In the genomic region with DNA sequence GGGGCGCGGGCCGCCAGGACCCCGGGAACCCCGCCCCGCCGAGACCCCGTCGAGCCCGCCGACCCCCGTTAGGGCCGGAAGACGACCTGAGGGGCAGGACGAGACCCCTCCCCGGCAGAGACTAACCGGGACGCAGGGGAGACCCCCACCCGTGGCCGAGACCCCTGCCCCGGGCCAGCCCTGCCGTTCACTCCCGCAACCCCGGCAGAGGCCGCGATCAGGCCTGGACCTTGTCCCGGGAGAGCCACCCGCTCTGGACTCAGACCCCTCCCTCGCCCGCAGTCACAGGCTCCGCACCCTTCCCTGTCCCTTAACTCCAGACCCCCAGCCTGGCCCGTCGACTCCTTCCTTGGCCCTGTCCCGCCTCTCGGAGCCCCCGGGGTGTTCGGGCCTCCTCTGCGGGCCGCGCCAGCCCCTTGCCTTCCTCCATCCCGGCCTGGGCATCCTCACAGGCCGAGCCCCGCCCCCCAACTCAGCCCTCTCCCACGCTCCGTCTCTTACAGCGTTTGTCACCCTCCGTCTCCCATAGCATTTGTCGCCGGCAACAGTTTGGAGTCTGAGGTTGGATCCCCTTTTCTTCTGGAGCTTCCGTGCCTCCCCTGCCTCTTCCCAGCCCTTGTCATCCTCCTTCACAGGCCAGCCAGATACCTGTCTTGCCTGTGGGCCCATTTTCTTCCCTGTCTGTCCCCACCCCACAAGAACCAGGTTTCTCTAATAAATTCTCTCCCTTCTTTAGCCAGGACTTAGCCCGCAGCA, we compare ENCODE assay signal across 8 cellular contexts. TPM values are rescaled to one million over a fixed set of nuclear protein-coding genes. Genes with fewer than 3 reads are reported as not detected.
A peak's percentile ranks its signal among the peaks of the same experiment; 100 is the strongest.
DNase-seq lines count a peak whose midpoint lies in the region; TF ChIP-seq lines count a peak whose summit lies in the region.

No MANE protein-coding gene starts in this region.

- H3K4me2 ChIP-seq in SU-DHL-6 (ENCODE audit: low read depth, low read length, poor library complexity, severe bottlenecking), result peak overlapping the region; percentile 85

- peak overlapping the region; percentile 64 for H2AFZ ChIP-seq in SU-DHL-6 (ENCODE audit: low read depth, low read length, severe bottlenecking)

- peaks cover 32 to 52% of the 10 kb centered on the region in 2 experiments for H3K4me1 ChIP-seq in neutrophil (ENCODE audit: control insufficient read depth in 1 of 2, insufficient read depth in 1 of 2, low read depth in 1 of 2, low read length in 1 of 2)

- H3K9me2 ChIP-seq in SU-DHL-6 (replicated peaks; ENCODE audit: insufficient read depth, low read length), result no peaks in the 10 kb centered on the region

- peak overlapping the region; percentile 74 for H3K9ac ChIP-seq in SU-DHL-6 (ENCODE audit: low read length)

- no peaks in the 10 kb centered on the region for H3K36me3 ChIP-seq in SU-DHL-6 (ENCODE audit: low read length)
- H3K36me3 ChIP-seq in neutrophil, result no peaks in the 10 kb centered on the region

- H3K27ac ChIP-seq in SU-DHL-6 (ENCODE audit: low read depth, low read length), result no peak overlapping the region
- peak overlapping the region; percentile 23 for H3K27ac ChIP-seq in neutrophil

- TF ChIP-seq CTCF in SU-DHL-6 (IDR thresholded peaks at IDR 0.05; ENCODE audit: insufficient read depth, low read length, poor library complexity, severe bottlenecking) (no peak), epithelial cell of proximal tubule (conservative IDR thresholded peaks at IDR 0.05; ENCODE audit: low read depth, low read length) (no peak), neutrophil (IDR thresholded peaks at IDR 0.05) (no peak)

- no peaks in the 10 kb centered on the region for H4K20me1 ChIP-seq in SU-DHL-6 (ENCODE audit: low read depth, low read length)

- DNase-seq in NCI-H345 (lab: John Stamatoyannopoulos, UW) (peak; percentile 36), NCI-H345 treated with DMSO at 0.1 percent for 48 hours (lab: John Stamatoyannopoulos, UW; ENCODE audit: unreplicated experiment) (no peak), epithelial cell of proximal tubule (ENCODE audit: low read depth) (no peak), NCI-H1092 (lab: John Stamatoyannopoulos, UW) (no peak), NCI-H2227 (lab: John Stamatoyannopoulos, UW; ENCODE audit: unreplicated experiment) (no peak), GOT3 (lab: John Stamatoyannopoulos, UW) (no peak)

- no peaks in the 10 kb centered on the region for H3F3A ChIP-seq in SU-DHL-6 (ENCODE audit: insufficient read depth)

- peak overlapping the region; percentile 81 for H3K4me3 ChIP-seq in SU-DHL-6 (ENCODE audit: insufficient read depth, low read length, poor library complexity, severe bottlenecking)
- H3K4me3 ChIP-seq in epithelial cell of proximal tubule (ENCODE audit: low read depth, low read length), result peak overlapping the region; percentile 86
- H3K4me3 ChIP-seq in neutrophil (ENCODE audit: low read depth in 1 of 2, low read length in 1 of 2), result peak overlapping the region; percentile 70 to 72

- H3K9me3 ChIP-seq in SU-DHL-6 (ENCODE audit: insufficient read depth, low read length), result no peaks in the 10 kb centered on the region
- H3K9me3 ChIP-seq in neutrophil, result no peaks in the 10 kb centered on the region

- no peaks in the 10 kb centered on the region for H3K79me2 ChIP-seq in SU-DHL-6 (ENCODE audit: insufficient read depth, low read length)

- H3K27me3 ChIP-seq in SU-DHL-6 (ENCODE audit: low read length), result no peaks in the 10 kb centered on the region
- H3K27me3 ChIP-seq in neutrophil, result peaks cover 19% of the 10 kb centered on the region

RNA-seq across cellular contexts. Expression of a gene that starts 0.6 kb away (rescaled TPM):
- total RNA-seq in epithelial cell of proximal tubule, result 11.9 and 14.6 TPM in 2 replicates

RNA-seq across cellular contexts. Expression of a gene that starts 14.1 kb away (rescaled TPM):
- not detected in 2 replicates for total RNA-seq in epithelial cell of proximal tubule

RNA-seq across cellular contexts. Expression of a gene that starts 15.8 kb away (rescaled TPM):
- total RNA-seq in epithelial cell of proximal tubule, result 19.7 and 21.8 TPM in 2 replicates

RNA-seq across cellular contexts. Expression of a gene that starts 16.3 kb away (rescaled TPM):
- total RNA-seq in epithelial cell of proximal tubule, result 0.06 and 0.36 TPM in 2 replicates

RNA-seq across cellular contexts. Expression of a gene that starts 20.6 kb away (rescaled TPM):
- total RNA-seq in epithelial cell of proximal tubule, result not detected in 2 replicates
